16 cellular contexts compared by ENCODE assay signal in the genomic region with DNA sequence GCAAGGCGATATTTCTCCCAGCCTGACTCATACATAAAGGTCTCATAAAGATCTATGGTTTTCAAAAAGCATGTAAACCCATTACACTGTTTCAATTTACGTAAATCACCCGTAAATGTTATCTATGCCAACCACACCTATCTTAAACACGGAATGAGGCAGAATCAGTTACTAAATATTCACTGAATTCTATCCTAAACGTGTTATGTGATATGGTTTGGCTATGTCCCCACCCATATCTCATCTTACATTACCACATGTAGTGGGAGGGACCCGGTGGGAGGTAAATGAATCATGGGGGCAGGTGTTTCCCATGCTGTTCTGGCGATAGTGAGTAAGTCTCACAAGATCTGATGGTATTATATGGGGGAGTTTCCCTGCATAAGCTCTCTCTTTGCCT.
DNase-seq lines count a peak whose midpoint lies in the region; ATAC-seq and TF ChIP-seq lines count a peak whose summit lies in the region.
"Had no signal": no experiment of that assay in that cellular context is flagged by ENCODE, and none has a peak within 500 bp of the region (broad histone marks: within the 10 kb centered on the region; RNA-seq: fewer than 3 reads in every experiment).

No MANE protein-coding gene starts in this region.

- no peak for TF ChIP-seq CTCF in mammary epithelial cell (conservative IDR thresholded peaks at IDR 0.05 in 1 of 2, IDR thresholded peaks at IDR 0.05 in 1 of 2; ENCODE audit: extremely low read depth in 1 of 2, insufficient read depth in 1 of 2, low read depth in 1 of 2, low read length in 2 of 2)

- no peaks in the 10 kb centered on the region for H4K20me1 ChIP-seq in mammary epithelial cell (ENCODE audit: insufficient read depth, low read length)

- no peak overlapping the region for H2AFZ ChIP-seq in mammary epithelial cell (ENCODE audit: low read depth, low read length)

- intact Hi-C loops in mammary epithelial cell (cut with micrococcal nuclease) = no loop called here

- H3K27ac ChIP-seq in mammary epithelial cell (ENCODE audit: insufficient read depth, low read depth, low read length) = no peak overlapping the region
- H3K27ac ChIP-seq: SJCRH30 had no signal

- no peak overlapping the region for H3K4me2 ChIP-seq in mammary epithelial cell (ENCODE audit: insufficient read depth, low read depth, low read length)

- H3K4me3 ChIP-seq in mammary epithelial cell (replicated peaks in 1 of 3; ENCODE audit: insufficient read depth in 1 of 3, low read depth in 2 of 3, low read length in 3 of 3) = no peak overlapping the region
- H3K4me3 ChIP-seq: SJCRH30 had no signal

- H3K9ac ChIP-seq in mammary epithelial cell (ENCODE audit: insufficient read depth, low read length) = no peak overlapping the region

- no peaks in the 10 kb centered on the region for H3K79me2 ChIP-seq in mammary epithelial cell (ENCODE audit: insufficient read depth, low read length)

- H3K4me1 ChIP-seq in mammary epithelial cell (ENCODE audit: insufficient read depth, low read length) = no peaks in the 10 kb centered on the region
- H3K4me1 ChIP-seq: SJCRH30 had no signal

- no peaks in the 10 kb centered on the region for H3K9me3 ChIP-seq in mammary epithelial cell (replicated peaks; ENCODE audit: insufficient read depth, low read length)
- H3K9me3 ChIP-seq: SJCRH30 had no signal

- DNase-seq in Daoy (ENCODE audit: low read depth) (peak; percentile 22), NCI-H2171 treated with DMSO at 0.1 percent for 48 hours (lab: John Stamatoyannopoulos, UW) (peak; percentile 96), mammary epithelial cell (peak; percentile 37), kidney tubule cell (ENCODE audit: low spot score) (peak; percentile 31), NCI-H748 treated with DMSO at 0.1 percent for 48 hours (lab: John Stamatoyannopoulos, UW) (no peak), hepatic stellate cell (ENCODE audit: low spot score) (no peak), NCI-H2227 treated with DMSO at 0.1 percent for 48 hours (lab: John Stamatoyannopoulos, UW) (no peak)
- DNase-seq: COR-L47, DMS53, HFFc6, NCI-H1417 treated with DMSO at 0.1 percent for 48 hours, NCI-H2029, NCI-H524 treated with DMSO at 0.1 percent for 48 hours, RPMI8226 had no signal

- no TSS peak for BruUV-seq in mammary epithelial cell (replicated peaks; lab: Mats Ljungman, UMichigan)

- no peaks in the 10 kb centered on the region for H3K27me3 ChIP-seq in mammary epithelial cell (ENCODE audit: insufficient read depth, low read length)
- H3K27me3 ChIP-seq: SJCRH30 had no signal

- dilution Hi-C loops in mammary epithelial cell (cut with HindIII; ENCODE audit: low sequenced_read_pairs) = no loop called here

- no peaks in the 10 kb centered on the region for H3K36me3 ChIP-seq in mammary epithelial cell (ENCODE audit: insufficient read depth, low read length)
- H3K36me3 ChIP-seq: SJCRH30 had no signal

- in situ Hi-C loops in mammary epithelial cell (cut with MboI; ENCODE audit: low sequenced_read_pairs in 2 of 2) = no loop called here

- 68% methylated on average over 7 of the region's 7 CpGs for WGBS in mammary epithelial cell (ENCODE audit: low coverage, missing lambda C conversion rate)

- no peak for ATAC-seq in HG03378 (IDR thresholded peaks at IDR 0.05; ENCODE audit: unreplicated experiment)

- CTCF ChIA-PET in mammary epithelial cell (lab: Charles Lee; ENCODE audit: low non-redundant PET) = no interaction called here

Comparison
In these comparisons a context has a peak if more than half of its experiments do, and no peak if none do; other contexts are left out.
1. DNase-seq: peak in Daoy (single experiment), NCI-H2171 treated with DMSO at 0.1 percent for 48 hours (single experiment), mammary epithelial cell (single experiment) and kidney tubule cell (single experiment); none in NCI-H748 treated with DMSO at 0.1 percent for 48 hours (single experiment), hepatic stellate cell (single experiment) and NCI-H2227 treated with DMSO at 0.1 percent for 48 hours (single experiment).